12 cellular contexts compared by ENCODE assay signal in the genomic region with DNA sequence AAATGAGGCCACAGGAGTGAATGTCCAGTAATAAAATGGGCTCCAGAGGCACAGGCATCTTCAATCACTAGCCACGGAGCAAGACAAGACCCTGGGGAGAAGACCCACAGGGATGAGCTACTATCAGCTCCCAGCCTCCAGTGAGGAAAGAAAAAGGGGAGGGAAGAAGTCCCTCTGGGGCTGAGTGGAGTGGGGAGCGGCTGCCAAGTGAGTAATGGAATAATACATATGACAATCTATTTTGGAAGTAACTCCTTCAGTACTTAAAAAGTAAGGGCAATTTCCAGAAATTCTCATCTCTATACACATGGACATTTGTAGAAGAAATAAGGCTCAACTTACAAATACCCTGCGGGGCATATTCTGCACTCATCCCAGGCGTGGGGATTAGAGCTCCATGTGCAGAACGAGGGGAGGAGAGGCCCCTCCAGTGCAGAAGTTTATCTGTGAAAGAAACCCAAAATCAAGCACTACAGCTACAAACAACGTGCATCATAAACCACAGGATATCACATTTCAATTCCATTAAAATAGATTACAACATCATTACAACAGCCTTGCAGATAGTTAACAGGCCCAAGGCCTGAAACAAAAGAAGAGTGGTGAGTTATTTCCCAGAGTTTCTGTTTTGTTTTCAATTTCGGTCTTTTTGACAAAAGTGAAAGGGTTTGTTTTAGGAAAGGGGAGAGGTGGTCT.
A peak's percentile ranks its signal among the peaks of the same experiment; 100 is the strongest.
DNase-seq lines count a peak whose midpoint lies in the region; ATAC-seq and TF ChIP-seq lines count a peak whose summit lies in the region.
"Had no signal": no experiment of that assay in that cellular context is flagged by ENCODE, and none has a peak within 500 bp of the region (broad histone marks: within the 10 kb centered on the region; RNA-seq: fewer than 3 reads in every experiment).

No MANE protein-coding gene starts in this region.

- ATAC-seq in GM19351 (IDR thresholded peaks at IDR 0.05; ENCODE audit: unreplicated experiment), result no peak
- ATAC-seq: mucosa of descending colon, sciatic nerve had no signal

- DNase-seq in osteocyte (ENCODE audit: extremely low spot score, unreplicated experiment), result peak; percentile 30
- no peak for DNase-seq in activated T-cell treated with anti-CD3 and anti-CD28 coated beads, Interleukin-2, amount 50 U/mL, for 24 hours
- no peak for DNase-seq in anterior cingulate cortex (lab: John Stamatoyannopoulos, UW)
- DNase-seq: effector CD8-positive, alpha-beta T cell; Kasumi-1; mucosa of descending colon had no signal

- TF ChIP-seq CTCF in HEK293 (tag by site-specific recombination; IDR thresholded peaks at IDR 0.05), result no peak
- TF ChIP-seq CTCF in brain (conservative IDR thresholded peaks at IDR 0.05), result no peak
- no peak for TF ChIP-seq CTCF in osteocyte (IDR thresholded peaks at IDR 0.05)

- peak overlapping the region; percentile 76 for H3K27ac ChIP-seq in HEK293 (ENCODE audit: extremely low read depth, low read depth, low read length)

- H3K9me3 ChIP-seq in HEK293 (ENCODE audit: control insufficient read depth, insufficient read depth, low read depth, low read length), result no peaks in the 10 kb centered on the region
- H3K9me3 ChIP-seq: mucosa of descending colon had no signal

- H3K36me3 ChIP-seq in HEK293 (ENCODE audit: control insufficient read depth in 2 of 2, insufficient read depth in 1 of 2, low read length in 2 of 2), result peaks cover 3 to 6% of the 10 kb centered on the region in 2 experiments; a peak in 2 of 3 replicates

- H3K9me3 Mint-ChIP-seq in IgD-negative memory B cell (peaks cover 0 to 5% (median 0%) of the 10 kb centered on the region in 3 donors), brain (peaks cover 0 to 5% (median 3%) of the 10 kb centered on the region in 5 experiments), osteocyte (ENCODE audit: unreplicated experiment) (no peaks in the 10 kb centered on the region)
- no peaks in the 10 kb centered on the region for H3K9me3 Mint-ChIP-seq in activated T-cell treated with anti-CD3 and anti-CD28 coated beads, Interleukin-2, amount 50 U/mL, for 24 hours
- H3K9me3 Mint-ChIP-seq: activated naive CD4-positive, alpha-beta T cell treated with anti-CD3 and anti-CD28 coated beads, Interleukin-2, amount 50 U/mL, for 24 hours had no signal

- H3K27me3 Mint-ChIP-seq in IgD-negative memory B cell (no peaks in the 10 kb centered on the region), brain (no peaks in the 10 kb centered on the region), osteocyte (ENCODE audit: unreplicated experiment) (no peaks in the 10 kb centered on the region)
- no peaks in the 10 kb centered on the region for H3K27me3 Mint-ChIP-seq in activated T-cell treated with anti-CD3 and anti-CD28 coated beads, Interleukin-2, amount 50 U/mL, for 24 hours
- H3K27me3 Mint-ChIP-seq: activated naive CD4-positive, alpha-beta T cell treated with anti-CD3 and anti-CD28 coated beads, Interleukin-2, amount 50 U/mL, for 24 hours had no signal

- H3K4me1 Mint-ChIP-seq in IgD-negative memory B cell (peaks cover 40 to 61% (median 54%) of the 10 kb centered on the region in 3 donors), brain (peaks cover 71% of the 10 kb centered on the region), osteocyte (ENCODE audit: unreplicated experiment) (peaks cover 4% of the 10 kb centered on the region)
- H3K4me1 Mint-ChIP-seq in activated T-cell treated with anti-CD3 and anti-CD28 coated beads, Interleukin-2, amount 50 U/mL, for 24 hours (ENCODE audit: low read depth), result peaks cover 2% of the 10 kb centered on the region
- H3K4me1 Mint-ChIP-seq: activated naive CD4-positive, alpha-beta T cell treated with anti-CD3 and anti-CD28 coated beads, Interleukin-2, amount 50 U/mL, for 24 hours had no signal

- H3K27ac Mint-ChIP-seq in IgD-negative memory B cell (peak overlapping the region; percentile 8 to 92 (median 87)), brain (peak overlapping the region in 3 of 5 experiments; percentile 29 to 53 (median 36)), osteocyte (ENCODE audit: unreplicated experiment) (peak overlapping the region; percentile 50)
- H3K27ac Mint-ChIP-seq in activated T-cell treated with anti-CD3 and anti-CD28 coated beads, Interleukin-2, amount 50 U/mL, for 24 hours, result no peak overlapping the region
- H3K27ac Mint-ChIP-seq: activated naive CD4-positive, alpha-beta T cell treated with anti-CD3 and anti-CD28 coated beads, Interleukin-2, amount 50 U/mL, for 24 hours had no signal

- H3K36me3 Mint-ChIP-seq in IgD-negative memory B cell, result peaks cover 11% of the 10 kb centered on the region
- H3K36me3 Mint-ChIP-seq in brain, result peaks cover 39% of the 10 kb centered on the region
- H3K36me3 Mint-ChIP-seq in osteocyte (ENCODE audit: unreplicated experiment), result no peaks in the 10 kb centered on the region
- no peaks in the 10 kb centered on the region for H3K36me3 Mint-ChIP-seq in activated T-cell treated with anti-CD3 and anti-CD28 coated beads, Interleukin-2, amount 50 U/mL, for 24 hours (ENCODE audit: low read depth)

- POLR2A ChIA-PET in HEK293 (lab: Yijun Ruan, JAX), result interaction anchor here (1.0 kb wide), 1 partner anchor 82 kb away, joined by 6 read pairs; no protein-coding TSS in a partner anchor

- H3K4me3 Mint-ChIP-seq in IgD-negative memory B cell, result peak overlapping the region; percentile 3 to 61 (median 48)
- no peak overlapping the region for H3K4me3 Mint-ChIP-seq in brain
- no peak overlapping the region for H3K4me3 Mint-ChIP-seq in osteocyte (ENCODE audit: unreplicated experiment)
- no peak overlapping the region for H3K4me3 Mint-ChIP-seq in activated T-cell treated with anti-CD3 and anti-CD28 coated beads, Interleukin-2, amount 50 U/mL, for 24 hours
- H3K4me3 Mint-ChIP-seq: activated naive CD4-positive, alpha-beta T cell treated with anti-CD3 and anti-CD28 coated beads, Interleukin-2, amount 50 U/mL, for 24 hours had no signal

- H3K4me3 ChIP-seq in HEK293 (ENCODE audit: low read depth, low read length), result no peak overlapping the region
- H3K4me3 ChIP-seq: mucosa of descending colon had no signal

- H3K4me1 ChIP-seq in HEK293 (ENCODE audit: control insufficient read depth, insufficient read depth, low read length), result peaks cover 57% of the 10 kb centered on the region

- CTCF ChIA-PET in HEK293 (lab: Yijun Ruan, JAX), result interaction anchor here (0.5 to 0.6 kb wide), 2 partner anchors 52 to 254 kb away, joined by 3 read pairs; no protein-coding TSS in a partner anchor

TF ChIP-seq in HEK293, 187 proteins besides CTCF, POLR2A, EP300 and RAD21 (continues in another document):
- TF ChIP-seq ZNF175 (tag by site-specific recombination; IDR thresholded peaks at IDR 0.05), result no peak
- no peak for TF ChIP-seq ZNF354C (tag by site-specific recombination; IDR thresholded peaks at IDR 0.05; ENCODE audit: borderline replicate concordance, low read depth)
- peak; percentile 56; the same call in 1 of the 2 replicates for TF ChIP-seq ZSCAN23 (tag by site-specific recombination; IDR thresholded peaks at IDR 0.05)
- TF ChIP-seq ZFP3 (tag by site-specific recombination; IDR thresholded peaks at IDR 0.05; ENCODE audit: low read depth), result no peak
- TF ChIP-seq ZNF768 (tag by site-specific recombination; IDR thresholded peaks at IDR 0.05), result no peak
- TF ChIP-seq ZNF140 (tag by site-specific recombination; IDR thresholded peaks at IDR 0.05), result no peak
- no peak for TF ChIP-seq HOXD13 (CRISPR knock-in tag; IDR thresholded peaks at IDR 0.05; ENCODE audit: borderline replicate concordance)
- TF ChIP-seq SP7 (tag by site-specific recombination; IDR thresholded peaks at IDR 0.05), result peak; percentile 86
- no peak for TF ChIP-seq ZNF211 (tag by site-specific recombination; IDR thresholded peaks at IDR 0.05; ENCODE audit: low read depth)
- TF ChIP-seq, protein P1, sequence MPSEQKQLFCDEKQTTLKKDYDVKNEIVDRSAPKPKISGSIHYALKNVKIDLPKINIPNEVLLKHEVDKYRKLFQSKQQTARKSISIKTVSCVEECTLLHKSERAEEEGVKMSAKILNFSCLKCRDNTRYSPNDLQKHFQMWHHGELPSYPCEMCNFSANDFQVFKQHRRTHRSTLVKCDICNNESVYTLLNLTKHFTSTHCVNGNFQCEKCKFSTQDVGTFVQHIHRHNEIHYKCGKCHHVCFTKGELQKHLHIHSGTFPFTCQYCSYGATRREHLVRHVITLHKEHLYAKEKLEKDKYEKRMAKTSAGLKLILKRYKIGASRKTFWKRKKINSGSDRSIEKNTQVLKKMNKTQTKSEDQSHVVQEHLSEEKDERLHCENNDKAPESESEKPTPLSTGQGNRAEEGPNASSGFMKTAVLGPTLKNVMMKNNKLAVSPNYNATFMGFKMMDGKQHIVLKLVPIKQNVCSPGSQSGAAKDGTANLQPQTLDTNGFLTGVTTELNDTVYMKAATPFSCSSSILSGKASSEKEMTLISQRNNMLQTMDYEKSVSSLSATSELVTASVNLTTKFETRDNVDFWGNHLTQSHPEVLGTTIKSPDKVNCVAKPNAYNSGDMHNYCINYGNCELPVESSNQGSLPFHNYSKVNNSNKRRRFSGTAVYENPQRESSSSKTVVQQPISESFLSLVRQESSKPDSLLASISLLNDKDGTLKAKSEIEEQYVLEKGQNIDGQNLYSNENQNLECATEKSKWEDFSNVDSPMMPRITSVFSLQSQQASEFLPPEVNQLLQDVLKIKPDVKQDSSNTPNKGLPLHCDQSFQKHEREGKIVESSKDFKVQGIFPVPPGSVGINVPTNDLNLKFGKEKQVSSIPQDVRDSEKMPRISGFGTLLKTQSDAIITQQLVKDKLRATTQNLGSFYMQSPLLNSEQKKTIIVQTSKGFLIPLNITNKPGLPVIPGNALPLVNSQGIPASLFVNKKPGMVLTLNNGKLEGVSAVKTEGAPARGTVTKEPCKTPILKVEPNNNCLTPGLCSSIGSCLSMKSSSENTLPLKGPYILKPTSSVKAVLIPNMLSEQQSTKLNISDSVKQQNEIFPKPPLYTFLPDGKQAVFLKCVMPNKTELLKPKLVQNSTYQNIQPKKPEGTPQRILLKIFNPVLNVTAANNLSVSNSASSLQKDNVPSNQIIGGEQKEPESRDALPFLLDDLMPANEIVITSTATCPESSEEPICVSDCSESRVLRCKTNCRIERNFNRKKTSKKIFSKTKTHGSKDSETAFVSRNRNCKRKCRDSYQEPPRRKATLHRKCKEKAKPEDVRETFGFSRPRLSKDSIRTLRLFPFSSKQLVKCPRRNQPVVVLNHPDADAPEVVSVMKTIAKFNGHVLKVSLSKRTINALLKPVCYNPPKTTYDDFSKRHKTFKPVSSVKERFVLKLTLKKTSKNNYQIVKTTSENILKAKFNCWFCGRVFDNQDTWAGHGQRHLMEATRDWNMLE (tag by site-specific recombination; conservative IDR thresholded peaks at IDR 0.05; ENCODE audit: low read depth), result 0 out of 2 replicates have a peak, but pooled peaks have one; percentile 45
- no peak for TF ChIP-seq ZNF560 (tag by site-specific recombination; IDR thresholded peaks at IDR 0.05; ENCODE audit: borderline replicate concordance)
- peak; percentile 95 for TF ChIP-seq ZNF843 (tag by site-specific recombination; IDR thresholded peaks at IDR 0.05)
- no peak for TF ChIP-seq HOXA7 (CRISPR knock-in tag; IDR thresholded peaks at IDR 0.05; ENCODE audit: borderline replicate concordance)
- TF ChIP-seq ZNF521 (tag by site-specific recombination; IDR thresholded peaks at IDR 0.05), result no peak

Comparison
In these comparisons a context has a peak if more than half of its experiments do, and no peak if none do; other contexts are left out.
1. H3K4me3 Mint-ChIP-seq: peak in IgD-negative memory B cell (4 of 4); none in brain (0 of 5), osteocyte (single experiment) and activated T-cell treated with anti-CD3 and anti-CD28 coated beads, Interleukin-2, amount 50 U/mL, for 24 hours (single experiment).